Comparison of ENCODE assay signal across 1 cellular context in the genomic region with DNA sequence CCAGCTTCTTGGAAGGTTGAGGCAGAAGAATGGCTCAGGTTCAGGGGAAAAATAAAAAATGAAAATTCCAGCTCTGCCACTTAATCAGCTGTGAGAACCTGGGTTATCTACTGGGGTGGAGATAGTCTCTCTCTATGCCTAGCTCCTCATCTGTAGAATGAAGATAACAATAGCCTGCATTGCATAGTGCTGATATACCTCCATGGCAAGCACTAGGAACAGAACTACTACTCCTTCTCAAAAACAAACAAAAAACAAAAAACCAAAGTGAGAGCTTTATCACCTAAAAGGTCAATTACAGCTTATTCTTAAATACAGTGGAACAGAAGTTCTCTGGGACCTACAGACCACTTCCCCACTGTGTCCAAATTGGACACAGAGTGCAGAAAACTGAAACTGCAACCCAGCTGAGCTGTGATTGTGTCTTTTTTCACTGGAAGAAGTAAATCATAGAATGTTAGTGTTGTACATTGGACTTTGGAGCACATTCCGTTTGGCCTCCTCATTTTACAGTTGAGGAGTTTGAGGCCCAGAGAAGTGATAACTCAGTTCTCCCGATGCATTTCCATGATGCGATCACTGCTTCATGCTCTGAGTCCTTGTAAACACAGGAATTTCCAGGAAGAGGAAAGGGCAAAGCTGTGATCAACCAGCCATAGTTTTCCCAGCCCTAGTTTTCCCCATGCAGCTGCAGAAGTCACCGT.
TF ChIP-seq lines count a peak whose summit lies in the region.

No MANE protein-coding gene starts in this region.

TF ChIP-seq in A549, 52 proteins besides CTCF, POLR2A, EP300 and RAD21 (continued from another document):
- TF ChIP-seq HOXA7 (CRISPR knock-in tag; IDR thresholded peaks at IDR 0.05) (no peak), ELK1 (IDR thresholded peaks at IDR 0.05; ENCODE audit: low read depth, low read length) (no peak), BHLHE40 (IDR thresholded peaks at IDR 0.05; ENCODE audit: low read depth, low read length) (no peak), CBX8 (IDR thresholded peaks at IDR 0.05) (no peak), CEBPB (IDR thresholded peaks at IDR 0.05) (no peak), NFE2L2 (conservative IDR thresholded peaks at IDR 0.05; ENCODE audit: low read length) (no peak), RNF2 (IDR thresholded peaks at IDR 0.05; ENCODE audit: borderline replicate concordance, low read depth) (no peak)
